In genomic region chr19:12995596-12996541, GRCh38 we compare ENCODE assay signal across 8 cellular contexts. TPM values are rescaled to one million over a fixed set of nuclear protein-coding genes. Genes with fewer than 3 reads are reported as not detected.
A peak's percentile ranks its signal among the peaks of the same experiment; 100 is the strongest.
DNase-seq lines count a peak whose midpoint lies in the region; ATAC-seq and TF ChIP-seq lines count a peak whose summit lies in the region.

No MANE protein-coding gene starts in this region.

- no peak overlapping the region for H2AFZ ChIP-seq in SU-DHL-6 (ENCODE audit: low read depth, low read length, severe bottlenecking)

- TF ChIP-seq CTCF in SU-DHL-6 (IDR thresholded peaks at IDR 0.05; ENCODE audit: insufficient read depth, low read length, poor library complexity, severe bottlenecking) (no peak), fibroblast of the aortic adventitia (IDR thresholded peaks at IDR 0.05; ENCODE audit: insufficient read depth, low read length) (no peak), osteocyte (IDR thresholded peaks at IDR 0.05) (no peak)

- H3K4me1 Mint-ChIP-seq in T-helper 2 cell treated with Interferon-gamma antibody and Interleukin-4, amounts not matched to agents 5 μg/mL and 100 μg/mL, for 36 hours (ENCODE audit: low read depth) = peaks cover 5% of the 10 kb centered on the region
- peaks cover 17% of the 10 kb centered on the region for H3K4me1 Mint-ChIP-seq in osteocyte (ENCODE audit: unreplicated experiment)

- H3K36me3 Mint-ChIP-seq in T-helper 2 cell treated with Interferon-gamma antibody and Interleukin-4, amounts not matched to agents 5 μg/mL and 100 μg/mL, for 36 hours (ENCODE audit: low read depth) = peaks cover 2% of the 10 kb centered on the region
- peaks cover 12% of the 10 kb centered on the region for H3K36me3 Mint-ChIP-seq in osteocyte (ENCODE audit: unreplicated experiment)

- peaks cover 48% of the 10 kb centered on the region for H3K27me3 Mint-ChIP-seq in T-helper 2 cell treated with Interferon-gamma antibody and Interleukin-4, amounts not matched to agents 5 μg/mL and 100 μg/mL, for 36 hours (ENCODE audit: low read depth)
- H3K27me3 Mint-ChIP-seq in osteocyte (ENCODE audit: unreplicated experiment) = no peaks in the 10 kb centered on the region

- no peaks in the 10 kb centered on the region for H3K36me3 ChIP-seq in SU-DHL-6 (ENCODE audit: low read length)

- H3K79me2 ChIP-seq in SU-DHL-6 (ENCODE audit: insufficient read depth, low read length) = no peaks in the 10 kb centered on the region

- no peak overlapping the region for H3K9ac ChIP-seq in SU-DHL-6 (ENCODE audit: low read length)

- H3K9me2 ChIP-seq in SU-DHL-6 (replicated peaks; ENCODE audit: insufficient read depth, low read length) = no peaks in the 10 kb centered on the region

- no peak for DNase-seq in T-helper 2 cell treated with Interferon-gamma antibody and Interleukin-4, amounts not matched to agents 5 μg/mL and 100 μg/mL, for 36 hours (ENCODE audit: low spot score)
- DNase-seq in T-helper 2 cell (no peak), fibroblast of the aortic adventitia (ENCODE audit: low read depth) (no peak), osteocyte (ENCODE audit: extremely low spot score, unreplicated experiment) (no peak), AML-193 (lab: John Stamatoyannopoulos, UW) (no peak), amniotic stem cell (lab: John Stamatoyannopoulos, UW) (no peak)

- H4K20me1 ChIP-seq in SU-DHL-6 (ENCODE audit: low read depth, low read length) = no peaks in the 10 kb centered on the region

- no peak overlapping the region for H3K4me3 ChIP-seq in SU-DHL-6 (ENCODE audit: insufficient read depth, low read length, poor library complexity, severe bottlenecking)
- peak overlapping the region; percentile 93 for H3K4me3 ChIP-seq in fibroblast of the aortic adventitia (ENCODE audit: low read depth, low read length)

- no peak overlapping the region for H3K27ac Mint-ChIP-seq in T-helper 2 cell treated with Interferon-gamma antibody and Interleukin-4, amounts not matched to agents 5 μg/mL and 100 μg/mL, for 36 hours
- no peak overlapping the region for H3K27ac Mint-ChIP-seq in osteocyte (ENCODE audit: unreplicated experiment)

- no peaks in the 10 kb centered on the region for H3K9me3 ChIP-seq in SU-DHL-6 (ENCODE audit: insufficient read depth, low read length)

- H3K27ac ChIP-seq in SU-DHL-6 (ENCODE audit: low read depth, low read length) = no peak overlapping the region

- H3F3A ChIP-seq in SU-DHL-6 (ENCODE audit: insufficient read depth) = no peaks in the 10 kb centered on the region

- H3K27me3 ChIP-seq in SU-DHL-6 (ENCODE audit: low read length) = no peaks in the 10 kb centered on the region

- H3K4me3 Mint-ChIP-seq in T-helper 2 cell treated with Interferon-gamma antibody and Interleukin-4, amounts not matched to agents 5 μg/mL and 100 μg/mL, for 36 hours = peak overlapping the region; percentile 30
- H3K4me3 Mint-ChIP-seq in osteocyte (ENCODE audit: unreplicated experiment) = peak overlapping the region; percentile 97

- no peak for ATAC-seq in GM19467 (IDR thresholded peaks at IDR 0.05; ENCODE audit: unreplicated experiment)

- peak overlapping the region; percentile 10 for H3K4me2 ChIP-seq in SU-DHL-6 (ENCODE audit: low read depth, low read length, poor library complexity, severe bottlenecking)

- H3K9me3 Mint-ChIP-seq in T-helper 2 cell treated with Interferon-gamma antibody and Interleukin-4, amounts not matched to agents 5 μg/mL and 100 μg/mL, for 36 hours = no peaks in the 10 kb centered on the region
- H3K9me3 Mint-ChIP-seq in osteocyte (ENCODE audit: unreplicated experiment) = no peaks in the 10 kb centered on the region

RNA-seq across cellular contexts. Expression of gene NFIX, which starts 0.6 kb away (rescaled TPM):
- total RNA-seq in fibroblast of the aortic adventitia (ENCODE audit: low replicate concordance) (68.0 and 160 TPM in 2 replicates), osteocyte (87.0 and 93.7 TPM in 2 replicates)

RNA-seq across cellular contexts. Expression of gene DAND5, which starts 26.5 kb away (rescaled TPM):
- 0.18 TPM in 1 of 2 replicates, not detected in the other for total RNA-seq in fibroblast of the aortic adventitia (ENCODE audit: low replicate concordance)
- not detected in 2 replicates for total RNA-seq in osteocyte

RNA-seq across cellular contexts. Expression of gene GADD45GIP1, which starts 38.8 kb away (rescaled TPM):
- total RNA-seq in fibroblast of the aortic adventitia (ENCODE audit: low replicate concordance) (23.0 and 38.8 TPM in 2 replicates), osteocyte (24.0 and 24.6 TPM in 2 replicates)

RNA-seq across cellular contexts. Expression of gene RAD23A, which starts 50.2 kb away (rescaled TPM):
- total RNA-seq in fibroblast of the aortic adventitia (ENCODE audit: low replicate concordance) (76.8 and 101 TPM in 2 replicates), osteocyte (81.4 and 83.1 TPM in 2 replicates)

RNA-seq across cellular contexts. Expression of gene CALR, which starts 57.5 kb away (rescaled TPM):
- total RNA-seq in fibroblast of the aortic adventitia (ENCODE audit: low replicate concordance) (1,776 and 3,314 TPM in 2 replicates), osteocyte (1,241 and 1,304 TPM in 2 replicates)
